In genomic region chr4:141840299-141840986, GRCh38 we compare ENCODE assay signal across 7 cellular contexts.
"Had no signal": no experiment of that assay in that cellular context is flagged by ENCODE, and none has a peak within 500 bp of the region (broad histone marks: within the 10 kb centered on the region; RNA-seq: fewer than 3 reads in every experiment).

No MANE protein-coding gene starts in this region.

- H3K36me3 ChIP-seq: HAP-1 had no signal

- H3K36me3 Mint-ChIP-seq: IgD-negative memory B cell had no signal

- H3K9me3 Mint-ChIP-seq: IgD-negative memory B cell had no signal

- H3K27ac Mint-ChIP-seq: IgD-negative memory B cell had no signal

- H3K4me1 ChIP-seq: HAP-1 had no signal

- H3K4me3 Mint-ChIP-seq: IgD-negative memory B cell had no signal

- H3K27ac ChIP-seq: GM23248 had no signal

- H3K4me1 Mint-ChIP-seq: IgD-negative memory B cell had no signal

- H3K27me3 Mint-ChIP-seq: IgD-negative memory B cell had no signal

- ATAC-seq: HCT116 had no signal

- H3K9me3 ChIP-seq: HAP-1 had no signal

- H3K4me3 ChIP-seq: GM23248, HAP-1 had no signal

- H3K9ac ChIP-seq: GM23248 had no signal

- DNase-seq: GM23248, GOT3, H7, KBM-7 had no signal
